In genomic region chr16:85034591-85035433, GRCh38 we compare ENCODE assay signal across 22 cellular contexts.
"Had no signal": no experiment of that assay in that cellular context is flagged by ENCODE, and none has a peak within 500 bp of the region (broad histone marks: within the 10 kb centered on the region; RNA-seq: fewer than 3 reads in every experiment).

No MANE protein-coding gene starts in this region.

- H3K27me3 Mint-ChIP-seq: activated naive CD4-positive, alpha-beta T cell treated with anti-CD3 and anti-CD28 coated beads, Interleukin-2, amount 50 U/mL, for 24 hours; naive thymus-derived CD8-positive, alpha-beta T cell; stimulated activated naive CD8-positive, alpha-beta T cell treated with anti-CD3 and anti-CD28 coated beads, Interleukin-15, amount 100 ng/mL, for 72 hours had no signal

- H3K27me3 ChIP-seq: brain microvascular endothelial cell, tibial nerve had no signal

- H3K9me3 ChIP-seq: left ventricle myocardium inferior, tibial nerve had no signal

- H3K27ac ChIP-seq: brain microvascular endothelial cell, left ventricle myocardium inferior, parathyroid adenoma, tibial nerve had no signal

- H3K36me3 ChIP-seq: brain microvascular endothelial cell, left ventricle myocardium inferior had no signal

- H3K9me3 Mint-ChIP-seq: activated naive CD4-positive, alpha-beta T cell treated with anti-CD3 and anti-CD28 coated beads, Interleukin-2, amount 50 U/mL, for 24 hours; naive thymus-derived CD8-positive, alpha-beta T cell; stimulated activated naive CD8-positive, alpha-beta T cell treated with anti-CD3 and anti-CD28 coated beads, Interleukin-15, amount 100 ng/mL, for 72 hours had no signal

- H3K4me3 Mint-ChIP-seq: activated naive CD4-positive, alpha-beta T cell treated with anti-CD3 and anti-CD28 coated beads, Interleukin-2, amount 50 U/mL, for 24 hours; naive thymus-derived CD8-positive, alpha-beta T cell; stimulated activated naive CD8-positive, alpha-beta T cell treated with anti-CD3 and anti-CD28 coated beads, Interleukin-15, amount 100 ng/mL, for 72 hours had no signal

- H3K27ac Mint-ChIP-seq: activated naive CD4-positive, alpha-beta T cell treated with anti-CD3 and anti-CD28 coated beads, Interleukin-2, amount 50 U/mL, for 24 hours had no signal

- H3K4me1 ChIP-seq: parathyroid adenoma had no signal

- DNase-seq: activated CD4-positive, alpha-beta T cell treated with anti-CD3 and anti-CD28 coated beads for 4 hours; activated CD4-positive, alpha-beta T cell treated with anti-CD3 and anti-CD28 coated beads, Interleukin-2, amount 50 U/mL, for 48 hours; activated CD4-positive, CD25-positive, alpha-beta regulatory T cell; activated CD8-positive, alpha-beta memory T cell treated with anti-CD3 and anti-CD28 coated beads, Interleukin-2, amount 50 U/mL, for 48 hours; activated effector memory CD4-positive, alpha-beta T cell treated with anti-CD3 and anti-CD28 coated beads, Interleukin-2, amount 50 U/mL, for 16 hours; activated T-cell treated with anti-CD3 and anti-CD28 coated beads, Interleukin-2, amount 50 U/mL, for 48 hours; brain microvascular endothelial cell; caudate nucleus; dermis blood vessel endothelial cell; effector CD8-positive, alpha-beta T cell; erythroblast; foreskin fibroblast; left ventricle myocardium inferior; naive thymus-derived CD8-positive, alpha-beta T cell; nucleus accumbens; stimulated activated CD4-positive, alpha-beta T cell treated with anti-CD3 and anti-CD28 coated beads, Interleukin-1b, Interleukin-23, amount 100 ng/mL, for 48 hours; stimulated activated naive CD8-positive, alpha-beta T cell treated with anti-CD3 and anti-CD28 coated beads, Interleukin-15, amount 100 ng/mL, for 72 hours; T-helper 1 cell had no signal

- H3K4me3 ChIP-seq: left ventricle myocardium inferior, skin epidermis, tibial nerve had no signal

- H3K9ac ChIP-seq: parathyroid adenoma had no signal

- H3K79me2 ChIP-seq: parathyroid adenoma had no signal

- ATAC-seq: naive thymus-derived CD8-positive, alpha-beta T cell; stimulated activated naive CD8-positive, alpha-beta T cell treated with anti-CD3 and anti-CD28 coated beads, Interleukin-15, amount 100 ng/mL, for 72 hours had no signal

- H2AFZ ChIP-seq: parathyroid adenoma had no signal
